ENCODE assay signal across 1 cellular context in the genomic region with DNA sequence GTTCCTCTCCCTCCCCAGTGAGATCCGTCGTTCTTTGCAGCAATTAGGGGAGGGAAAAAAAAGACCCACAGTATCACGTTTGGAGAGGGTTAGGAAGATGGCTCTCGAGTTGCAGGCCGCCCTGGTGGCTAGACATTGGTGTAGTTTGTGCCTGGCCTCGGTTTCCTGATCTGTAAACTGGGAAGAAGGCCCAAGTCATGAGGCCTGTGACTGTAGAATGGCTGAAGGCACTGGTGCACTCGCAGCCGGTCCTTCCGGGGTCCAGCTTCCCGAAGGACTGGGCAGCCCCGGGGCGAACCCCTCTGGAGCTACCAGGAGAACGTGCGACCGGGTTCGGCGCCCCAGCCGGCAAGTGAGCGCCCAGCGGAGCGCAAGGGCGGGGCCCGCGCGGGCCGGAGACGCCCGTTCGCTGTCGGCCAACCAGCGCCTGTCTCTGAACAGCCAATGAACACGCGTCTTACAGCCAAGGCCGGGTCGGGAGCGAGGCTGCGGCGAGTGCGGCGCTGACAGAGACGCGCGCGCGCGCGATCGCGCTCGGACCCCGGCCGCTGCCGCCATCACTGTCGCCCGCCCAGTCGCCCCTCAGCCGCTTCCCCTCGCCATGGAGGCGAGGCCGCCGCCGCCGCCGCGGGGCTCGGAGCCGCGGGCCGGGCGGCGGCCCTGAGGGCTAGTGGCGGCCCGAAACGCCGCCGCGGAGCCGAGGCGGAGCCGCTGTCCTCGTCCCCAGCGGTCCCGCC.
TF ChIP-seq lines count a peak whose summit lies in the region.

A gene with protein sequence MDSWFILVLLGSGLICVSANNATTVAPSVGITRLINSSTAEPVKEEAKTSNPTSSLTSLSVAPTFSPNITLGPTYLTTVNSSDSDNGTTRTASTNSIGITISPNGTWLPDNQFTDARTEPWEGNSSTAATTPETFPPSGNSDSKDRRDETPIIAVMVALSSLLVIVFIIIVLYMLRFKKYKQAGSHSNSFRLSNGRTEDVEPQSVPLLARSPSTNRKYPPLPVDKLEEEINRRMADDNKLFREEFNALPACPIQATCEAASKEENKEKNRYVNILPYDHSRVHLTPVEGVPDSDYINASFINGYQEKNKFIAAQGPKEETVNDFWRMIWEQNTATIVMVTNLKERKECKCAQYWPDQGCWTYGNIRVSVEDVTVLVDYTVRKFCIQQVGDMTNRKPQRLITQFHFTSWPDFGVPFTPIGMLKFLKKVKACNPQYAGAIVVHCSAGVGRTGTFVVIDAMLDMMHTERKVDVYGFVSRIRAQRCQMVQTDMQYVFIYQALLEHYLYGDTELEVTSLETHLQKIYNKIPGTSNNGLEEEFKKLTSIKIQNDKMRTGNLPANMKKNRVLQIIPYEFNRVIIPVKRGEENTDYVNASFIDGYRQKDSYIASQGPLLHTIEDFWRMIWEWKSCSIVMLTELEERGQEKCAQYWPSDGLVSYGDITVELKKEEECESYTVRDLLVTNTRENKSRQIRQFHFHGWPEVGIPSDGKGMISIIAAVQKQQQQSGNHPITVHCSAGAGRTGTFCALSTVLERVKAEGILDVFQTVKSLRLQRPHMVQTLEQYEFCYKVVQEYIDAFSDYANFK (plus strand): TSS at position 472 of the 737 bp plus-strand sequence. CDS start 90,797 bp downstream, outside the sequence.

TF ChIP-seq in HepG2, 621 proteins besides CTCF, POLR2A, EP300 and RAD21 (continued from another document and continues in another):
- TF ChIP-seq, protein P1, sequence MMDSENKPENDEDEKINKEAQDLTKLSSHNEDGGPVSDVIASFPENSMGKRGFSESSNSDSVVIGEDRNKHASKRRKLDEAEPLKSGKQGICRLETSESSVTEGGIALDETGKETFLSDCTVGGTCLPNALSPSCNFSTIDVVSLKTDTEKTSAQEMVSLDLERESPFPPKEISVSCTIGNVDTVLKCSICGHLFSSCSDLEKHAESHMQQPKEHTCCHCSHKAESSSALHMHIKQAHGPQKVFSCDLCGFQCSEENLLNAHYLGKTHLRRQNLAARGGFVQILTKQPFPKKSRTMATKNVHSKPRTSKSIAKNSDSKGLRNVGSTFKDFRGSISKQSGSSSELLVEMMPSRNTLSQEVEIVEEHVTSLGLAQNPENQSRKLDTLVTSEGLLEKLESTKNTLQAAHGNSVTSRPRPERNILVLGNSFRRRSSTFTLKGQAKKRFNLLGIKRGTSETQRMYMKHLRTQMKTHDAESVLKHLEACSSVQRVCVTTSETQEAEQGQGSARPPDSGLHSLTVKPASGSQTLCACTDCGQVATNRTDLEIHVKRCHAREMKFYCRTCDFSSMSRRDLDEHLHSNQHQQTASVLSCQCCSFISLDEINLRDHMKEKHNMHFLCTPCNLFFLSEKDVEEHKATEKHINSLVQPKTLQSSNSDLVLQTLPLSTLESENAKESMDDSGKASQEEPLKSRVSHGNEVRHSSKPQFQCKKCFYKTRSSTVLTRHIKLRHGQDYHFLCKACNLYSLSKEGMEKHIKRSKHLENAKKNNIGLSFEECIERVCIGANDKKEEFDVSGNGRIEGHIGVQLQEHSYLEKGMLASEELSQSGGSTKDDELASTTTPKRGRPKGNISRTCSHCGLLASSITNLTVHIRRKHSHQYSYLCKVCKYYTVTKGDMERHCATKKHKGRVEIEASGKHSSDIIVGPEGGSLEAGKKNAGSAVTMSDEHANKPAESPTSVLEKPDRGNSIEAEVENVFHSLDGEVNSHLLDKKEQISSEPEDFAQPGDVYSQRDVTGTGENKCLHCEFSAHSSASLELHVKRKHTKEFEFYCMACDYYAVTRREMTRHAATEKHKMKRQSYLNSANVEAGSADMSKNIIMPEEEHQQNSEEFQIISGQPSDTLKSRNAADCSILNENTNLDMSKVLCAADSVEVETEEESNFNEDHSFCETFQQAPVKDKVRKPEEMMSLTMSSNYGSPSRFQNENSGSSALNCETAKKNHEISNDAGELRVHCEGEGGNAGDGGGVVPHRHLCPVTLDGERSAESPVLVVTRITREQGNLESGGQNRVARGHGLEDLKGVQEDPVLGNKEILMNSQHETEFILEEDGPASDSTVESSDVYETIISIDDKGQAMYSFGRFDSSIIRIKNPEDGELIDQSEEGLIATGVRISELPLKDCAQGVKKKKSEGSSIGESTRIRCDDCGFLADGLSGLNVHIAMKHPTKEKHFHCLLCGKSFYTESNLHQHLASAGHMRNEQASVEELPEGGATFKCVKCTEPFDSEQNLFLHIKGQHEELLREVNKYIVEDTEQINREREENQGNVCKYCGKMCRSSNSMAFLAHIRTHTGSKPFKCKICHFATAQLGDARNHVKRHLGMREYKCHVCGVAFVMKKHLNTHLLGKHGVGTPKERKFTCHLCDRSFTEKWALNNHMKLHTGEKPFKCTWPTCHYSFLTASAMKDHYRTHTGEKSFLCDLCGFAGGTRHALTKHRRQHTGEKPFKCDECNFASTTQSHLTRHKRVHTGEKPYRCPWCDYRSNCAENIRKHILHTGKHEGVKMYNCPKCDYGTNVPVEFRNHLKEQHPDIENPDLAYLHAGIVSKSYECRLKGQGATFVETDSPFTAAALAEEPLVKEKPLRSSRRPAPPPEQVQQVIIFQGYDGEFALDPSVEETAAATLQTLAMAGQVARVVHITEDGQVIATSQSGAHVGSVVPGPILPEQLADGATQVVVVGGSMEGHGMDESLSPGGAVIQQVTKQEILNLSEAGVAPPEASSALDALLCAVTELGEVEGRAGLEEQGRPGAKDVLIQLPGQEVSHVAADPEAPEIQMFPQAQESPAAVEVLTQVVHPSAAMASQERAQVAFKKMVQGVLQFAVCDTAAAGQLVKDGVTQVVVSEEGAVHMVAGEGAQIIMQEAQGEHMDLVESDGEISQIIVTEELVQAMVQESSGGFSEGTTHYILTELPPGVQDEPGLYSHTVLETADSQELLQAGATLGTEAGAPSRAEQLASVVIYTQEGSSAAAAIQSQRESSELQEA (CRISPR knock-in tag; IDR thresholded peaks at IDR 0.05; ENCODE audit: not compliant biosample characterization), result peak; percentile 26
- TF ChIP-seq, protein P2, sequence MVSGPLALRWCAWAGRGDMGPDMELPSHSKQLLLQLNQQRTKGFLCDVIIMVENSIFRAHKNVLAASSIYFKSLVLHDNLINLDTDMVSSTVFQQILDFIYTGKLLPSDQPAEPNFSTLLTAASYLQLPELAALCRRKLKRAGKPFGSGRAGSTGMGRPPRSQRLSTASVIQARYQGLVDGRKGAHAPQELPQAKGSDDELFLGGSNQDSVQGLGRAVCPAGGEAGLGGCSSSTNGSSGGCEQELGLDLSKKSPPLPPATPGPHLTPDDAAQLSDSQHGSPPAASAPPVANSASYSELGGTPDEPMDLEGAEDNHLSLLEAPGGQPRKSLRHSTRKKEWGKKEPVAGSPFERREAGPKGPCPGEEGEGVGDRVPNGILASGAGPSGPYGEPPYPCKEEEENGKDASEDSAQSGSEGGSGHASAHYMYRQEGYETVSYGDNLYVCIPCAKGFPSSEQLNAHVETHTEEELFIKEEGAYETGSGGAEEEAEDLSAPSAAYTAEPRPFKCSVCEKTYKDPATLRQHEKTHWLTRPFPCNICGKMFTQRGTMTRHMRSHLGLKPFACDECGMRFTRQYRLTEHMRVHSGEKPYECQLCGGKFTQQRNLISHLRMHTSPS (CRISPR knock-in tag; IDR thresholded peaks at IDR 0.05; ENCODE audit: low read depth), result peak; percentile 16; the same call in 1 of the 2 replicates
- TF ChIP-seq, protein P3, sequence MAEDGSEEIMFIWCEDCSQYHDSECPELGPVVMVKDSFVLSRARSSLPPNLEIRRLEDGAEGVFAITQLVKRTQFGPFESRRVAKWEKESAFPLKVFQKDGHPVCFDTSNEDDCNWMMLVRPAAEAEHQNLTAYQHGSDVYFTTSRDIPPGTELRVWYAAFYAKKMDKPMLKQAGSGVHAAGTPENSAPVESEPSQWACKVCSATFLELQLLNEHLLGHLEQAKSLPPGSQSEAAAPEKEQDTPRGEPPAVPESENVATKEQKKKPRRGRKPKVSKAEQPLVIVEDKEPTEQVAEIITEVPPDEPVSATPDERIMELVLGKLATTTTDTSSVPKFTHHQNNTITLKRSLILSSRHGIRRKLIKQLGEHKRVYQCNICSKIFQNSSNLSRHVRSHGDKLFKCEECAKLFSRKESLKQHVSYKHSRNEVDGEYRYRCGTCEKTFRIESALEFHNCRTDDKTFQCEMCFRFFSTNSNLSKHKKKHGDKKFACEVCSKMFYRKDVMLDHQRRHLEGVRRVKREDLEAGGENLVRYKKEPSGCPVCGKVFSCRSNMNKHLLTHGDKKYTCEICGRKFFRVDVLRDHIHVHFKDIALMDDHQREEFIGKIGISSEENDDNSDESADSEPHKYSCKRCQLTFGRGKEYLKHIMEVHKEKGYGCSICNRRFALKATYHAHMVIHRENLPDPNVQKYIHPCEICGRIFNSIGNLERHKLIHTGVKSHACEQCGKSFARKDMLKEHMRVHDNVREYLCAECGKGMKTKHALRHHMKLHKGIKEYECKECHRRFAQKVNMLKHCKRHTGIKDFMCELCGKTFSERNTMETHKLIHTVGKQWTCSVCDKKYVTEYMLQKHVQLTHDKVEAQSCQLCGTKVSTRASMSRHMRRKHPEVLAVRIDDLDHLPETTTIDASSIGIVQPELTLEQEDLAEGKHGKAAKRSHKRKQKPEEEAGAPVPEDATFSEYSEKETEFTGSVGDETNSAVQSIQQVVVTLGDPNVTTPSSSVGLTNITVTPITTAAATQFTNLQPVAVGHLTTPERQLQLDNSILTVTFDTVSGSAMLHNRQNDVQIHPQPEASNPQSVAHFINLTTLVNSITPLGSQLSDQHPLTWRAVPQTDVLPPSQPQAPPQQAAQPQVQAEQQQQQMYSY (CRISPR knock-in tag; IDR thresholded peaks at IDR 0.05), result peak; percentile 68; the same call in 1 of the 2 replicates
- TF ChIP-seq, protein P4, sequence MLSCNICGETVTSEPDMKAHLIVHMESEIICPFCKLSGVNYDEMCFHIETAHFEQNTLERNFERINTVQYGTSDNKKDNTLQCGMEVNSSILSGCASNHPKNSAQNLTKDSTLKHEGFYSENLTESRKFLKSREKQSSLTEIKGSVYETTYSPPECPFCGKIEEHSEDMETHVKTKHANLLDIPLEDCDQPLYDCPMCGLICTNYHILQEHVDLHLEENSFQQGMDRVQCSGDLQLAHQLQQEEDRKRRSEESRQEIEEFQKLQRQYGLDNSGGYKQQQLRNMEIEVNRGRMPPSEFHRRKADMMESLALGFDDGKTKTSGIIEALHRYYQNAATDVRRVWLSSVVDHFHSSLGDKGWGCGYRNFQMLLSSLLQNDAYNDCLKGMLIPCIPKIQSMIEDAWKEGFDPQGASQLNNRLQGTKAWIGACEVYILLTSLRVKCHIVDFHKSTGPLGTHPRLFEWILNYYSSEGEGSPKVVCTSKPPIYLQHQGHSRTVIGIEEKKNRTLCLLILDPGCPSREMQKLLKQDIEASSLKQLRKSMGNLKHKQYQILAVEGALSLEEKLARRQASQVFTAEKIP (CRISPR knock-in tag; IDR thresholded peaks at IDR 0.05; ENCODE audit: borderline replicate concordance), result no peak
- TF ChIP-seq PLRG1 (conservative IDR thresholded peaks at IDR 0.05) (no peak), FOXO1 (CRISPR knock-in tag; IDR thresholded peaks at IDR 0.05) (peak; percentile 56; the same call in 1 of the 2 replicates), ZNF724P (CRISPR knock-in tag; IDR thresholded peaks at IDR 0.05; ENCODE audit: borderline replicate concordance) (peak; percentile 63; the same call in 1 of the 2 replicates), ZNF180 (CRISPR knock-in tag; IDR thresholded peaks at IDR 0.05; ENCODE audit: borderline replicate concordance, low read depth) (peak; percentile 75; the same call in 1 of the 2 replicates), ZNF83 (CRISPR knock-in tag; IDR thresholded peaks at IDR 0.05; ENCODE audit: borderline replicate concordance) (peak; percentile 90), CHD2 (IDR thresholded peaks at IDR 0.05; ENCODE audit: low read depth, low read length) (no peak)
- TF ChIP-seq, protein P5, sequence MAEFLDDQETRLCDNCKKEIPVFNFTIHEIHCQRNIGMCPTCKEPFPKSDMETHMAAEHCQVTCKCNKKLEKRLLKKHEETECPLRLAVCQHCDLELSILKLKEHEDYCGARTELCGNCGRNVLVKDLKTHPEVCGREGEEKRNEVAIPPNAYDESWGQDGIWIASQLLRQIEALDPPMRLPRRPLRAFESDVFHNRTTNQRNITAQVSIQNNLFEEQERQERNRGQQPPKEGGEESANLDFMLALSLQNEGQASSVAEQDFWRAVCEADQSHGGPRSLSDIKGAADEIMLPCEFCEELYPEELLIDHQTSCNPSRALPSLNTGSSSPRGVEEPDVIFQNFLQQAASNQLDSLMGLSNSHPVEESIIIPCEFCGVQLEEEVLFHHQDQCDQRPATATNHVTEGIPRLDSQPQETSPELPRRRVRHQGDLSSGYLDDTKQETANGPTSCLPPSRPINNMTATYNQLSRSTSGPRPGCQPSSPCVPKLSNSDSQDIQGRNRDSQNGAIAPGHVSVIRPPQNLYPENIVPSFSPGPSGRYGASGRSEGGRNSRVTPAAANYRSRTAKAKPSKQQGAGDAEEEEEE (CRISPR knock-in tag; IDR thresholded peaks at IDR 0.05; ENCODE audit: borderline replicate concordance), result no peak; the same call in 1 of the 2 replicates
- TF ChIP-seq, protein P6, sequence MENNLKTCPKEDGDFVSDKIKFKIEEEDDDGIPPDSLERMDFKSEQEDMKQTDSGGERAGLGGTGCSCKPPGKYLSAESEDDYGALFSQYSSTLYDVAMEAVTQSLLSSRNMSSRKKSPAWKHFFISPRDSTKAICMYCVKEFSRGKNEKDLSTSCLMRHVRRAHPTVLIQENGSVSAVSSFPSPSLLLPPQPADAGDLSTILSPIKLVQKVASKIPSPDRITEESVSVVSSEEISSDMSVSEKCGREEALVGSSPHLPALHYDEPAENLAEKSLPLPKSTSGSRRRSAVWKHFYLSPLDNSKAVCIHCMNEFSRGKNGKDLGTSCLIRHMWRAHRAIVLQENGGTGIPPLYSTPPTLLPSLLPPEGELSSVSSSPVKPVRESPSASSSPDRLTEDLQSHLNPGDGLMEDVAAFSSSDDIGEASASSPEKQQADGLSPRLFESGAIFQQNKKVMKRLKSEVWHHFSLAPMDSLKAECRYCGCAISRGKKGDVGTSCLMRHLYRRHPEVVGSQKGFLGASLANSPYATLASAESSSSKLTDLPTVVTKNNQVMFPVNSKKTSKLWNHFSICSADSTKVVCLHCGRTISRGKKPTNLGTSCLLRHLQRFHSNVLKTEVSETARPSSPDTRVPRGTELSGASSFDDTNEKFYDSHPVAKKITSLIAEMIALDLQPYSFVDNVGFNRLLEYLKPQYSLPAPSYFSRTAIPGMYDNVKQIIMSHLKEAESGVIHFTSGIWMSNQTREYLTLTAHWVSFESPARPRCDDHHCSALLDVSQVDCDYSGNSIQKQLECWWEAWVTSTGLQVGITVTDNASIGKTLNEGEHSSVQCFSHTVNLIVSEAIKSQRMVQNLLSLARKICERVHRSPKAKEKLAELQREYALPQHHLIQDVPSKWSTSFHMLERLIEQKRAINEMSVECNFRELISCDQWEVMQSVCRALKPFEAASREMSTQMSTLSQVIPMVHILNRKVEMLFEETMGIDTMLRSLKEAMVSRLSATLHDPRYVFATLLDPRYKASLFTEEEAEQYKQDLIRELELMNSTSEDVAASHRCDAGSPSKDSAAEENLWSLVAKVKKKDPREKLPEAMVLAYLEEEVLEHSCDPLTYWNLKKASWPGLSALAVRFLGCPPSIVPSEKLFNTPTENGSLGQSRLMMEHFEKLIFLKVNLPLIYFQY (CRISPR knock-in tag; IDR thresholded peaks at IDR 0.05; ENCODE audit: borderline replicate concordance), result no peak; the same call in none of the 2 replicates
- TF ChIP-seq, protein P7, sequence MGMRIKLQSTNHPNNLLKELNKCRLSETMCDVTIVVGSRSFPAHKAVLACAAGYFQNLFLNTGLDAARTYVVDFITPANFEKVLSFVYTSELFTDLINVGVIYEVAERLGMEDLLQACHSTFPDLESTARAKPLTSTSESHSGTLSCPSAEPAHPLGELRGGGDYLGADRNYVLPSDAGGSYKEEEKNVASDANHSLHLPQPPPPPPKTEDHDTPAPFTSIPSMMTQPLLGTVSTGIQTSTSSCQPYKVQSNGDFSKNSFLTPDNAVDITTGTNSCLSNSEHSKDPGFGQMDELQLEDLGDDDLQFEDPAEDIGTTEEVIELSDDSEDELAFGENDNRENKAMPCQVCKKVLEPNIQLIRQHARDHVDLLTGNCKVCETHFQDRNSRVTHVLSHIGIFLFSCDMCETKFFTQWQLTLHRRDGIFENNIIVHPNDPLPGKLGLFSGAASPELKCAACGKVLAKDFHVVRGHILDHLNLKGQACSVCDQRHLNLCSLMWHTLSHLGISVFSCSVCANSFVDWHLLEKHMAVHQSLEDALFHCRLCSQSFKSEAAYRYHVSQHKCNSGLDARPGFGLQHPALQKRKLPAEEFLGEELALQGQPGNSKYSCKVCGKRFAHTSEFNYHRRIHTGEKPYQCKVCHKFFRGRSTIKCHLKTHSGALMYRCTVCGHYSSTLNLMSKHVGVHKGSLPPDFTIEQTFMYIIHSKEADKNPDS (CRISPR knock-in tag; IDR thresholded peaks at IDR 0.05), result no peak
